8 cellular contexts compared by ENCODE assay signal in the genomic region with DNA sequence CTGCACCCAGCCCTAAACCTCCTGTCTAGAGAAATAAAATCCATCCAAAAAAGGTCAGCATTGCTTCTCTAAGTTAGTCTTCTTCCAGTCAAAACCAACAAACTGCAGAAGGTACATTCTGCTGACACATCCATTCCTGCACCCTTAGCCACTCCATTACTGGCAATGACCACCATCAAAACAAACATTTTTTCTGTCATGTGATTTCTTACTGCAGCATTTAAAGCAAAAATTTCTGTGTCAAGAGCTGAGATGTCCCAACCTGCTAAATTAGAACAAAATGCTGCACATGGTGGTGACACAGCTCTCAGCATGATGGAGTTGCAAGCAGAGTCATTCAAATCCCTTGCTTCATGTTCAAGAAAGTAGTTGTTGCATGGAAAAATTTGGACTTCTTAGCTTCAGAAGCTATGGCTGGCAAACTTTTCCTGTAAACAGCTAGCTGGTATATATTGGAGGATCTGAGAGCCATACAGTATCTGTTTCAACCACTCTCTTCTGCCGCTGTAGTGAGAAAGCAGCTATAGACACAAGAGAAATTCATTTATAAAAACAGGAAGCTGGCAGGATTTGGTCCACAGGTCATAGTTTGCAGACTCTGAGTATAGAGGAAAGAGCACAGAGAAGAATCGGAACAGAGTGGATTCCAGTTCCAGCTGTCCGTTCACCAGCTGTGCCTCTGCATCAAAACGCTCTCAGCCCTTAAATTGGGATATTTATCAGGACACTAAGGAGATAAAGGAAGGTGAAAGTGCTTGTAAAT. TPM values are rescaled to one million over a fixed set of nuclear protein-coding genes. Genes with fewer than 3 reads are reported as not detected.
DNase-seq lines count a peak whose midpoint lies in the region; ATAC-seq and TF ChIP-seq lines count a peak whose summit lies in the region.

No MANE protein-coding gene starts in this region.

- no peaks in the 10 kb centered on the region for H3K9me3 ChIP-seq in left lung

- peaks cover 12 to 32% of the 10 kb centered on the region in 2 donors for H3K4me1 ChIP-seq in left lung

- H3K36me3 ChIP-seq in left lung: no peaks in the 10 kb centered on the region

- peak; percentile 90 for ATAC-seq in GM21447 (IDR thresholded peaks at IDR 0.05; ENCODE audit: unreplicated experiment)
- peak; percentile 69 for ATAC-seq in left lung
- ATAC-seq in GM21381 (IDR thresholded peaks at IDR 0.05; ENCODE audit: unreplicated experiment): no peak

- intact Hi-C loops in left lung (cut with DNase I): no loop called here

- H3K27ac ChIP-seq in left lung: peak overlapping the region; percentile 75 to 77

- DNase-seq in AG20443 (ENCODE audit: low spot score) (peak; percentile 86), MV-4-11 (lab: John Stamatoyannopoulos, UW) (peak; percentile 28), left lung (no peak), NCI-H1105 (lab: John Stamatoyannopoulos, UW) (no peak)
- no peak for DNase-seq in NK-92 treated with Interleukin-12 subunit alpha and Interleukin-12 subunit beta, amount 100 ng/mL, for 24 hours (lab: John Stamatoyannopoulos, UW)
- no peak for DNase-seq in activated naive CD4-positive, alpha-beta T cell (lab: John Stamatoyannopoulos, UW)

- no peak overlapping the region for H3K4me3 ChIP-seq in left lung

- H3K27me3 ChIP-seq in left lung: no peaks in the 10 kb centered on the region

- no peak for TF ChIP-seq CTCF in left lung (IDR thresholded peaks at IDR 0.05)

RNA-seq across cellular contexts. Expression of a gene that starts 17.4 kb away (rescaled TPM):
- total RNA-seq in left lung: 1 to 10 TPM; 1.9 to 6.6 TPM

Comparison
In these comparisons a context has a peak if more than half of its experiments do, and no peak if none do; other contexts are left out.
1. DNase-seq: peak in AG20443 (single experiment) and MV-4-11 (single experiment); none in left lung (0 of 2), NK-92 treated with Interleukin-12 subunit alpha and Interleukin-12 subunit beta, amount 100 ng/mL, for 24 hours (single experiment), activated naive CD4-positive, alpha-beta T cell (0 of 4) and NCI-H1105 (single experiment).